In genomic region chr10:9296206-9296605, GRCh38 we compare ENCODE assay signal across 17 cellular contexts.
"Had no signal": no experiment of that assay in that cellular context is flagged by ENCODE, and none has a peak within 500 bp of the region (broad histone marks: within the 10 kb centered on the region; RNA-seq: fewer than 3 reads in every experiment).

No MANE protein-coding gene starts in this region.

- H3K27ac Mint-ChIP-seq: activated naive CD4-positive, alpha-beta T cell treated with anti-CD3 and anti-CD28 coated beads for 36 hours; activated naive CD8-positive, alpha-beta T cell treated with anti-CD3 and anti-CD28 coated beads, Interleukin-2, amount 50 U/mL, for 24 hours; stimulated activated naive CD8-positive, alpha-beta T cell treated with anti-CD3 and anti-CD28 coated beads, Interleukin-15, amount 100 ng/mL, for 72 hours; T-helper 2 cell treated with Interferon-gamma antibody and Interleukin-4, amounts not matched to agents 5 μg/mL and 100 μg/mL, for 36 hours had no signal

- H3K36me3 Mint-ChIP-seq: naive thymus-derived CD4-positive, alpha-beta T cell had no signal

- H3K4me3 ChIP-seq: cardiac muscle cell, dorsolateral prefrontal cortex, left ventricle myocardium inferior, ovary, spleen, thoracic aorta, upper lobe of right lung had no signal

- H3K36me3 ChIP-seq: cardiac muscle cell, left ventricle myocardium inferior, ovary, spleen, thoracic aorta, upper lobe of right lung had no signal

- H3K27ac ChIP-seq: cardiac muscle cell, dorsolateral prefrontal cortex, left ventricle myocardium inferior, ovary, spleen, thoracic aorta, upper lobe of right lung had no signal

- H3K27me3 ChIP-seq: cardiac muscle cell, ovary, spleen, upper lobe of right lung had no signal

- H3K4me3 Mint-ChIP-seq: activated naive CD4-positive, alpha-beta T cell treated with anti-CD3 and anti-CD28 coated beads for 36 hours; activated naive CD8-positive, alpha-beta T cell treated with anti-CD3 and anti-CD28 coated beads, Interleukin-2, amount 50 U/mL, for 24 hours; activated T-helper 17 cell treated with anti-CD3 and anti-CD28 coated beads, Interleukin-2, amount 50 U/mL, for 72 hours; T-helper 2 cell treated with Interferon-gamma antibody and Interleukin-4, amounts not matched to agents 5 μg/mL and 100 μg/mL, for 36 hours had no signal

- H3K4me1 ChIP-seq: left ventricle myocardium inferior, upper lobe of right lung had no signal

- H3K9me3 ChIP-seq: left ventricle myocardium inferior, ovary, spleen, thoracic aorta, upper lobe of right lung had no signal

- DNase-seq: activated CD4-positive, alpha-beta T cell treated with anti-CD3 and anti-CD28 coated beads, Interleukin-2, amount 50 U/mL, for 4 hours; activated naive CD4-positive, alpha-beta T cell treated with anti-CD3 and anti-CD28 coated beads for 36 hours; activated naive CD8-positive, alpha-beta T cell treated with anti-CD3 and anti-CD28 coated beads, Interleukin-2, amount 50 U/mL, for 24 hours; activated T-cell treated with anti-CD3 and anti-CD28 coated beads for 4 hours; dorsolateral prefrontal cortex; erythroblast; hypothalamus; left ventricle myocardium inferior; naive thymus-derived CD4-positive, alpha-beta T cell; ovary; spleen; stimulated activated naive CD8-positive, alpha-beta T cell treated with anti-CD3 and anti-CD28 coated beads, Interleukin-15, amount 100 ng/mL, for 72 hours; upper lobe of right lung had no signal

- H3K27me3 Mint-ChIP-seq: activated T-helper 17 cell treated with anti-CD3 and anti-CD28 coated beads, Interleukin-2, amount 50 U/mL, for 72 hours had no signal

- H3K9me3 Mint-ChIP-seq: activated naive CD4-positive, alpha-beta T cell treated with anti-CD3 and anti-CD28 coated beads for 36 hours; activated naive CD8-positive, alpha-beta T cell treated with anti-CD3 and anti-CD28 coated beads, Interleukin-2, amount 50 U/mL, for 24 hours; activated T-helper 17 cell treated with anti-CD3 and anti-CD28 coated beads, Interleukin-2, amount 50 U/mL, for 72 hours; naive thymus-derived CD4-positive, alpha-beta T cell; stimulated activated naive CD8-positive, alpha-beta T cell treated with anti-CD3 and anti-CD28 coated beads, Interleukin-15, amount 100 ng/mL, for 72 hours; T-helper 2 cell treated with Interferon-gamma antibody and Interleukin-4, amounts not matched to agents 5 μg/mL and 100 μg/mL, for 36 hours had no signal
